In genomic region chr16:86143666-86144065, GRCh38 we compare ENCODE assay signal across 20 cellular contexts.
DNase-seq lines count a peak whose midpoint lies in the region; ATAC-seq lines count a peak whose summit lies in the region.
"Had no signal": no experiment of that assay in that cellular context is flagged by ENCODE, and none has a peak within 500 bp of the region (broad histone marks: within the 10 kb centered on the region; RNA-seq: fewer than 3 reads in every experiment).

No MANE protein-coding gene starts in this region.

- no peak overlapping the region for H3K27ac Mint-ChIP-seq in activated CD4-positive, alpha-beta T cell treated with anti-CD3 and anti-CD28 coated beads for 36 hours
- H3K27ac Mint-ChIP-seq in activated CD4-positive, alpha-beta T cell treated with anti-CD3 and anti-CD28 coated beads, Interleukin-2, amount 10 ng/mL, durations not matched to agents 24 days and 14 days: no peak overlapping the region
- no peak overlapping the region for H3K27ac Mint-ChIP-seq in activated naive CD8-positive, alpha-beta T cell treated with anti-CD3 and anti-CD28 coated beads, Interleukin-2, amount 10 ng/mL, durations not matched to agents 7 days and 5 days
- H3K27ac Mint-ChIP-seq in activated naive CD8-positive, alpha-beta T cell treated with anti-CD3 and anti-CD28 coated beads for 36 hours: no peak overlapping the region
- H3K27ac Mint-ChIP-seq: B cell; CD4-positive, CD25-positive, alpha-beta regulatory T cell; CD8-positive, alpha-beta T cell; GM23338; H9; HFFc6 had no signal

- H3K4me2 ChIP-seq in neuronal stem cell (ENCODE audit: insufficient read depth, low read length, poor library complexity, severe bottlenecking): no peak overlapping the region
- H3K4me2 ChIP-seq: BLaER1, GM23338 had no signal

- no peaks in the 10 kb centered on the region for H3K4me1 Mint-ChIP-seq in activated CD4-positive, alpha-beta T cell treated with anti-CD3 and anti-CD28 coated beads for 36 hours
- no peaks in the 10 kb centered on the region for H3K4me1 Mint-ChIP-seq in activated CD4-positive, alpha-beta T cell treated with anti-CD3 and anti-CD28 coated beads, Interleukin-2, amount 10 ng/mL, durations not matched to agents 24 days and 14 days
- no peaks in the 10 kb centered on the region for H3K4me1 Mint-ChIP-seq in activated naive CD8-positive, alpha-beta T cell treated with anti-CD3 and anti-CD28 coated beads, Interleukin-2, amount 10 ng/mL, durations not matched to agents 7 days and 5 days
- no peaks in the 10 kb centered on the region for H3K4me1 Mint-ChIP-seq in activated naive CD8-positive, alpha-beta T cell treated with anti-CD3 and anti-CD28 coated beads for 36 hours
- H3K4me1 Mint-ChIP-seq: B cell; CD4-positive, CD25-positive, alpha-beta regulatory T cell; GM23338; H9 had no signal

- no peak overlapping the region for H4K91ac ChIP-seq in neuronal stem cell (ENCODE audit: low read depth, low read length, poor library complexity)

- POLR2A ChIA-PET in activated CD4-positive, alpha-beta T cell treated with anti-CD3 and anti-CD28 coated beads for 36 hours (lab: Charles Lee): interaction anchor here (0.6 kb wide), 1 partner anchor 458 kb away, joined by 6 read pairs; no protein-coding TSS in a partner anchor
- POLR2A ChIA-PET in activated naive CD8-positive, alpha-beta T cell treated with anti-CD3 and anti-CD28 coated beads, Interleukin-2, amount 10 ng/mL, durations not matched to agents 7 days and 5 days (lab: Charles Lee): no interaction called here

- H2BK5ac ChIP-seq in neuronal stem cell (ENCODE audit: low read length): no peak overlapping the region

- no peaks in the 10 kb centered on the region for H3K79me1 ChIP-seq in neuronal stem cell (ENCODE audit: low read depth, low read length)

- H2AK5ac ChIP-seq in neuronal stem cell (ENCODE audit: low read depth, low read length): no peak overlapping the region

- WGBS in neuronal stem cell (ENCODE audit: extremely low coverage in 2 of 2, insufficient read length in 2 of 2, insufficient replicate concordance in 1 of 2), 2 donors: no CpG with 5 or more reads among the region's 4 CpGs

- no peaks in the 10 kb centered on the region for H3K36me3 ChIP-seq in neuronal stem cell (replicated peaks in 1 of 2; ENCODE audit: control insufficient read depth in 2 of 2, insufficient read depth in 2 of 2, low read length in 2 of 2)
- H3K36me3 ChIP-seq: BLaER1 had no signal

- DNase-seq in activated CD4-positive, alpha-beta T cell treated with anti-CD3 and anti-CD28 coated beads for 36 hours: no peak
- no peak for DNase-seq in activated CD4-positive, alpha-beta T cell treated with anti-CD3 and anti-CD28 coated beads, Interleukin-2, amount 10 ng/mL, durations not matched to agents 24 days and 14 days
- no peak for DNase-seq in activated naive CD8-positive, alpha-beta T cell treated with anti-CD3 and anti-CD28 coated beads, Interleukin-2, amount 10 ng/mL, durations not matched to agents 7 days and 5 days
- DNase-seq in activated naive CD8-positive, alpha-beta T cell treated with anti-CD3 and anti-CD28 coated beads for 36 hours: no peak
- DNase-seq in neuronal stem cell (ENCODE audit: low spot score): no peak
- DNase-seq in NCI-H2029 treated with DMSO at 0.1 percent for 48 hours (lab: John Stamatoyannopoulos, UW): no peak
- DNase-seq in Right ventricle myocardium inferior (ENCODE audit: missing footprints): no peak
- DNase-seq: Caco-2; CD4-positive, CD25-positive, alpha-beta regulatory T cell; CD8-positive, alpha-beta T cell; DMS153; DND-41; H9; HFFc6 had no signal

- H2BK120ac ChIP-seq in neuronal stem cell (ENCODE audit: low read depth, low read length): no peak overlapping the region

- H4K8ac ChIP-seq in neuronal stem cell (ENCODE audit: low read depth, low read length): no peak overlapping the region

- H3K9ac ChIP-seq in neuronal stem cell (ENCODE audit: low read depth, low read length, poor library complexity): no peak overlapping the region
- H3K9ac ChIP-seq: BLaER1 had no signal

- no peak overlapping the region for H2BK15ac ChIP-seq in neuronal stem cell (ENCODE audit: low read length)

- H3K27me3 ChIP-seq in neuronal stem cell (ENCODE audit: control insufficient read depth in 3 of 3, insufficient read depth in 3 of 3, low read depth in 1 of 3, low read length in 3 of 3): no peaks in the 10 kb centered on the region
- H3K27me3 ChIP-seq: BLaER1 had no signal

- no peak overlapping the region for H3K4me3 ChIP-seq in neuronal stem cell (ENCODE audit: low read length in 2 of 2)
- H3K4me3 ChIP-seq: BLaER1, GM23338 had no signal

- intact Hi-C loops in activated CD4-positive, alpha-beta T cell treated with anti-CD3 and anti-CD28 coated beads for 36 hours (cut with DNase I, micrococcal nuclease): no loop called here
- intact Hi-C loops in activated CD4-positive, alpha-beta T cell treated with anti-CD3 and anti-CD28 coated beads, Interleukin-2, amount 10 ng/mL, durations not matched to agents 24 days and 14 days (cut with micrococcal nuclease): no loop called here
- intact Hi-C loops in Right ventricle myocardium inferior (cut with DNase I): no loop called here

- H3K9me3 ChIP-seq in neuronal stem cell (replicated peaks in 1 of 2; ENCODE audit: control insufficient read depth in 2 of 2, insufficient read depth in 1 of 2, low read depth in 1 of 2, low read length in 2 of 2): no peaks in the 10 kb centered on the region
- H3K9me3 ChIP-seq: BLaER1, Caco-2 had no signal

- peak; percentile 64 for ATAC-seq in activated CD4-positive, alpha-beta T cell treated with anti-CD3 and anti-CD28 coated beads for 36 hours
- peak; percentile 60 for ATAC-seq in activated naive CD8-positive, alpha-beta T cell treated with anti-CD3 and anti-CD28 coated beads, Interleukin-2, amount 10 ng/mL, durations not matched to agents 7 days and 5 days (ENCODE audit: low read depth)
- no peak for ATAC-seq in Right ventricle myocardium inferior
- ATAC-seq: CD8-positive, alpha-beta T cell; GM23338; HCT116 had no signal

- H3K27ac ChIP-seq in neuronal stem cell (replicated peaks; ENCODE audit: low read length): no peak overlapping the region
- H3K27ac ChIP-seq: 22Rv1, BLaER1, C4-2B had no signal

- H3K4me1 ChIP-seq in neuronal stem cell (ENCODE audit: control insufficient read depth in 2 of 2, insufficient read depth in 1 of 2, low read depth in 1 of 2, low read length in 2 of 2): no peaks in the 10 kb centered on the region
- H3K4me1 ChIP-seq: BLaER1, Caco-2 had no signal

- no peak overlapping the region for H3K4ac ChIP-seq in neuronal stem cell (ENCODE audit: low read length)

- no peak overlapping the region for H2AFZ ChIP-seq in neuronal stem cell (ENCODE audit: low read length)
- H2AFZ ChIP-seq: GM23338 had no signal

- H3K18ac ChIP-seq in neuronal stem cell (ENCODE audit: low read length): no peak overlapping the region

- H2BK12ac ChIP-seq in neuronal stem cell (ENCODE audit: low read length): no peak overlapping the region

- CTCF ChIA-PET in activated CD4-positive, alpha-beta T cell treated with anti-CD3 and anti-CD28 coated beads for 36 hours (lab: Charles Lee): no interaction called here

- no peaks in the 10 kb centered on the region for H3K9me3 Mint-ChIP-seq in activated CD4-positive, alpha-beta T cell treated with anti-CD3 and anti-CD28 coated beads for 36 hours (ENCODE audit: low read depth)
- H3K9me3 Mint-ChIP-seq in activated CD4-positive, alpha-beta T cell treated with anti-CD3 and anti-CD28 coated beads, Interleukin-2, amount 10 ng/mL, durations not matched to agents 24 days and 14 days: no peaks in the 10 kb centered on the region
- no peaks in the 10 kb centered on the region for H3K9me3 Mint-ChIP-seq in activated naive CD8-positive, alpha-beta T cell treated with anti-CD3 and anti-CD28 coated beads, Interleukin-2, amount 10 ng/mL, durations not matched to agents 7 days and 5 days
- H3K9me3 Mint-ChIP-seq in activated naive CD8-positive, alpha-beta T cell treated with anti-CD3 and anti-CD28 coated beads for 36 hours: no peaks in the 10 kb centered on the region
- H3K9me3 Mint-ChIP-seq: CD8-positive, alpha-beta T cell; GM23338; H9; HFFc6 had no signal

- peak overlapping the region; percentile 38 for H3K23ac ChIP-seq in neuronal stem cell (ENCODE audit: low read depth, low read length, poor library complexity)

- H3K36me3 Mint-ChIP-seq in activated CD4-positive, alpha-beta T cell treated with anti-CD3 and anti-CD28 coated beads for 36 hours (ENCODE audit: low read depth): no peaks in the 10 kb centered on the region
- H3K36me3 Mint-ChIP-seq in activated CD4-positive, alpha-beta T cell treated with anti-CD3 and anti-CD28 coated beads, Interleukin-2, amount 10 ng/mL, durations not matched to agents 24 days and 14 days (ENCODE audit: low read depth): no peaks in the 10 kb centered on the region
- H3K36me3 Mint-ChIP-seq in activated naive CD8-positive, alpha-beta T cell treated with anti-CD3 and anti-CD28 coated beads, Interleukin-2, amount 10 ng/mL, durations not matched to agents 7 days and 5 days: no peaks in the 10 kb centered on the region
- no peaks in the 10 kb centered on the region for H3K36me3 Mint-ChIP-seq in activated naive CD8-positive, alpha-beta T cell treated with anti-CD3 and anti-CD28 coated beads for 36 hours
- H3K36me3 Mint-ChIP-seq: CD4-positive, CD25-positive, alpha-beta regulatory T cell; CD8-positive, alpha-beta T cell had no signal

- peaks cover 5% of the 10 kb centered on the region for H3K27me3 Mint-ChIP-seq in activated CD4-positive, alpha-beta T cell treated with anti-CD3 and anti-CD28 coated beads for 36 hours
- H3K27me3 Mint-ChIP-seq in activated CD4-positive, alpha-beta T cell treated with anti-CD3 and anti-CD28 coated beads, Interleukin-2, amount 10 ng/mL, durations not matched to agents 24 days and 14 days: peaks cover 4% of the 10 kb centered on the region
- peaks cover 13% of the 10 kb centered on the region for H3K27me3 Mint-ChIP-seq in activated naive CD8-positive, alpha-beta T cell treated with anti-CD3 and anti-CD28 coated beads, Interleukin-2, amount 10 ng/mL, durations not matched to agents 7 days and 5 days
- peaks cover 9% of the 10 kb centered on the region for H3K27me3 Mint-ChIP-seq in activated naive CD8-positive, alpha-beta T cell treated with anti-CD3 and anti-CD28 coated beads for 36 hours

- no peak overlapping the region for H3K4me3 Mint-ChIP-seq in activated CD4-positive, alpha-beta T cell treated with anti-CD3 and anti-CD28 coated beads for 36 hours
- H3K4me3 Mint-ChIP-seq in activated CD4-positive, alpha-beta T cell treated with anti-CD3 and anti-CD28 coated beads, Interleukin-2, amount 10 ng/mL, durations not matched to agents 24 days and 14 days: no peak overlapping the region
- no peak overlapping the region for H3K4me3 Mint-ChIP-seq in activated naive CD8-positive, alpha-beta T cell treated with anti-CD3 and anti-CD28 coated beads, Interleukin-2, amount 10 ng/mL, durations not matched to agents 7 days and 5 days
- no peak overlapping the region for H3K4me3 Mint-ChIP-seq in activated naive CD8-positive, alpha-beta T cell treated with anti-CD3 and anti-CD28 coated beads for 36 hours
- H3K4me3 Mint-ChIP-seq: B cell; CD4-positive, CD25-positive, alpha-beta regulatory T cell; CD8-positive, alpha-beta T cell; GM23338; H9; HFFc6 had no signal

- no peak overlapping the region for H3K14ac ChIP-seq in neuronal stem cell (ENCODE audit: low read length)
